ENCODE assay signal across 11 cellular contexts in genomic region chr11:2768471-2769408, GRCh38.
DNase-seq lines count a peak whose midpoint lies in the region; ATAC-seq, FAIRE-seq and TF ChIP-seq lines count a peak whose summit lies in the region.
"Had no signal": no experiment of that assay in that cellular context is flagged by ENCODE, and none has a peak within 500 bp of the region (broad histone marks: within the 10 kb centered on the region; RNA-seq: fewer than 3 reads in every experiment).

No MANE protein-coding gene starts in this region.

- POLR2A ChIA-PET in MCF 10A (lab: Yijun Ruan, JAX), result interaction anchor here (0.7 to 1.6 kb wide), 3 partner anchors 9 to 666 kb away, joined by 3 to 5 read pairs (median 4); no protein-coding TSS in a partner anchor
- POLR2A ChIA-PET in OCI-LY7 (lab: Charles Lee), result no interaction called here

- H3K9me2 ChIP-seq in OCI-LY7 (ENCODE audit: insufficient read depth, low read length), result no peaks in the 10 kb centered on the region

- no CpG with 5 or more reads among the region's 14 CpGs for WGBS in trophoblast cell (ENCODE audit: extremely low coverage, insufficient coverage, insufficient read length)

- H3K27me3 ChIP-seq in lower lobe of right lung (ENCODE audit: low read depth) (no peaks in the 10 kb centered on the region), trophoblast cell (ENCODE audit: insufficient read depth, low read length) (no peaks in the 10 kb centered on the region)

- CTCF ChIA-PET in MCF 10A (lab: Yijun Ruan, JAX), result interaction anchor here (0.6 kb wide), 1 partner anchor 36 kb away, joined by 3 read pairs; no protein-coding TSS in a partner anchor
- CTCF ChIA-PET in OCI-LY7 (lab: Charles Lee; ENCODE audit: unreplicated experiment), result no interaction called here

- H2BK120ac ChIP-seq in trophoblast cell (ENCODE audit: insufficient read depth, low read length, poor library complexity), result no peak overlapping the region

- no peak overlapping the region for H2AK5ac ChIP-seq in trophoblast cell (ENCODE audit: low read length)

- H3K27ac Mint-ChIP-seq in MCF 10A (ENCODE audit: low read depth, unreplicated experiment), result no peak overlapping the region
- H3K27ac Mint-ChIP-seq: activated B cell treated with CpG ODN at 0.5 μM for 24 hours had no signal

- peaks cover 34% of the 10 kb centered on the region for H3K4me1 Mint-ChIP-seq in MCF 10A (ENCODE audit: insufficient read depth, unreplicated experiment)
- H3K4me1 Mint-ChIP-seq: activated B cell treated with CpG ODN at 0.5 μM for 24 hours had no signal

- no peaks in the 10 kb centered on the region for H3K4me1 ChIP-seq in lower lobe of right lung
- H3K4me1 ChIP-seq in trophoblast cell (ENCODE audit: control insufficient read depth in 1 of 2, insufficient read depth in 2 of 2, low read length in 2 of 2), result peaks cover 3 to 6% of the 10 kb centered on the region in 2 experiments
- H3K4me1 ChIP-seq in OCI-LY7 (ENCODE audit: insufficient read depth, low read length, poor library complexity, severe bottlenecking), result no peaks in the 10 kb centered on the region

- TF ChIP-seq CTCF in MCF 10A (IDR thresholded peaks at IDR 0.05; ENCODE audit: unreplicated experiment), result no peak
- TF ChIP-seq CTCF in lower lobe of right lung (IDR thresholded peaks at IDR 0.05), result no peak
- no peak for TF ChIP-seq CTCF in OCI-LY7 (conservative IDR thresholded peaks at IDR 0.05; ENCODE audit: low read length)

- no peak overlapping the region for H2AFZ ChIP-seq in trophoblast cell (ENCODE audit: insufficient read depth, low read length, poor library complexity)
- H2AFZ ChIP-seq in OCI-LY7 (ENCODE audit: low read length), result no peak overlapping the region

- H3K36me3 ChIP-seq in lower lobe of right lung (no peaks in the 10 kb centered on the region), trophoblast cell (ENCODE audit: control insufficient read depth in 1 of 2, insufficient read depth in 2 of 2, low read length in 2 of 2) (no peaks in the 10 kb centered on the region), OCI-LY7 (ENCODE audit: insufficient read depth, low read length) (no peaks in the 10 kb centered on the region)

- H2BK5ac ChIP-seq in trophoblast cell (ENCODE audit: low read depth, low read length, poor library complexity), result no peak overlapping the region

- no peak overlapping the region for H3K4ac ChIP-seq in trophoblast cell (ENCODE audit: low read depth, low read length)

- H3K9me3 ChIP-seq in lower lobe of right lung (no peaks in the 10 kb centered on the region), trophoblast cell (ENCODE audit: insufficient read depth, low read depth, low read length) (peaks cover 2% of the 10 kb centered on the region), OCI-LY7 (ENCODE audit: low read length) (no peaks in the 10 kb centered on the region)

- no peak overlapping the region for H3K27ac ChIP-seq in lower lobe of right lung
- no peak overlapping the region for H3K27ac ChIP-seq in trophoblast cell (ENCODE audit: low read depth, low read length)
- no peak overlapping the region for H3K27ac ChIP-seq in OCI-LY7 (ENCODE audit: low read depth, low read length, poor library complexity, severe bottlenecking)

- no peaks in the 10 kb centered on the region for H3K79me2 ChIP-seq in trophoblast cell (ENCODE audit: control insufficient read depth, insufficient read depth, low read length, poor library complexity)
- no peaks in the 10 kb centered on the region for H3K79me2 ChIP-seq in OCI-LY7 (ENCODE audit: insufficient read depth, low read depth, low read length)

- H3K4me3 ChIP-seq in lower lobe of right lung, result no peak overlapping the region
- no peak overlapping the region for H3K4me3 ChIP-seq in trophoblast cell (ENCODE audit: low read depth, low read length)
- no peak overlapping the region for H3K4me3 ChIP-seq in OCI-LY7 (ENCODE audit: low read depth, low read length, poor library complexity, severe bottlenecking)

- no peaks in the 10 kb centered on the region for H3K79me1 ChIP-seq in trophoblast cell (ENCODE audit: low read length)

- DNase-seq in ACHN, result peak; percentile 60
- DNase-seq in HTR-8/SVneo (ENCODE audit: insufficient read length, low spot score), result peak; percentile 74
- DNase-seq in MCF 10A (ENCODE audit: unreplicated experiment), result peak; percentile 59
- DNase-seq in lower lobe of right lung, result peak; percentile 30
- no peak for DNase-seq in trophoblast cell
- DNase-seq in OCI-LY7 (ENCODE audit: low spot score), result no peak
- no peak for DNase-seq in occipital lobe (lab: John Stamatoyannopoulos, UW)
- no peak for DNase-seq in NCI-H446 treated with DMSO at 0.1 percent for 48 hours (lab: John Stamatoyannopoulos, UW)
- DNase-seq: activated B cell treated with CpG ODN at 0.5 μM for 24 hours, DMS79, NCI-H1930 had no signal

- H3K14ac ChIP-seq in trophoblast cell (ENCODE audit: low read length), result no peak overlapping the region

- FAIRE-seq in HTR-8/SVneo (lab: Jason Lieb, UNC), result peak; percentile 84

- no peak overlapping the region for H3K4me3 Mint-ChIP-seq in MCF 10A (ENCODE audit: unreplicated experiment)
- H3K4me3 Mint-ChIP-seq: activated B cell treated with CpG ODN at 0.5 μM for 24 hours had no signal

- H3K27me3 Mint-ChIP-seq in MCF 10A (ENCODE audit: insufficient read depth, unreplicated experiment), result peaks cover 33% of the 10 kb centered on the region
- H3K27me3 Mint-ChIP-seq: activated B cell treated with CpG ODN at 0.5 μM for 24 hours had no signal

- H2BK12ac ChIP-seq in trophoblast cell (ENCODE audit: low read length), result no peak overlapping the region

- H3K4me2 ChIP-seq in trophoblast cell (ENCODE audit: low read length) (no peak overlapping the region), OCI-LY7 (ENCODE audit: low read length) (no peak overlapping the region)

- H4K12ac ChIP-seq in trophoblast cell (ENCODE audit: low read depth, low read length), result no peak overlapping the region

- H3K36me3 Mint-ChIP-seq in MCF 10A (ENCODE audit: insufficient read depth, unreplicated experiment), result no peaks in the 10 kb centered on the region

- BruUV-seq in MCF 10A (replicated peaks; lab: Mats Ljungman, UMichigan) (no TSS peak), OCI-LY7 (replicated peaks; lab: Mats Ljungman, UMichigan) (no TSS peak)

- H3K9ac ChIP-seq in trophoblast cell (ENCODE audit: low read length), result no peak overlapping the region

- ATAC-seq in lower lobe of right lung, result no peak

- no peak overlapping the region for H3K18ac ChIP-seq in trophoblast cell (ENCODE audit: low read length)

- in situ Hi-C loops in ACHN (cut with HindIII; ENCODE audit: low pct_ligation_motif_present, low pct_unique_long_range_greater_than_20kb, low sequenced_read_pairs), result no loop called here

- H3K9me3 Mint-ChIP-seq in MCF 10A (ENCODE audit: unreplicated experiment), result peaks cover 14% of the 10 kb centered on the region

- intact Hi-C loops in MCF 10A (cut with micrococcal nuclease) (no loop called here), lower lobe of right lung (cut with DNase I) (no loop called here), OCI-LY7 (cut with micrococcal nuclease; ENCODE audit: unreplicated experiment) (no loop called here)

- no peak overlapping the region for H4K8ac ChIP-seq in trophoblast cell (ENCODE audit: low read depth, low read length)

- no peak overlapping the region for H4K91ac ChIP-seq in trophoblast cell (ENCODE audit: low read depth, low read length)

- no peak overlapping the region for H3K23ac ChIP-seq in trophoblast cell (ENCODE audit: low read length)

- H4K20me1 ChIP-seq in OCI-LY7 (ENCODE audit: insufficient read depth, low read length), result no peaks in the 10 kb centered on the region

Comparison
In these comparisons a context has a peak if more than half of its experiments do, and no peak if none do; other contexts are left out.
1. DNase-seq: peak in ACHN (single experiment), HTR-8/SVneo (single experiment), MCF 10A (single experiment) and lower lobe of right lung (single experiment); none in trophoblast cell (0 of 2), OCI-LY7 (single experiment), occipital lobe (single experiment) and NCI-H446 treated with DMSO at 0.1 percent for 48 hours (single experiment).